In genomic region chr3:70726966-70727365, GRCh38 we compare ENCODE assay signal across 21 cellular contexts.
DNase-seq lines count a peak whose midpoint lies in the region; ATAC-seq and TF ChIP-seq lines count a peak whose summit lies in the region.
"Had no signal": no experiment of that assay in that cellular context is flagged by ENCODE, and none has a peak within 500 bp of the region (broad histone marks: within the 10 kb centered on the region; RNA-seq: fewer than 3 reads in every experiment).

No MANE protein-coding gene starts in this region.

- H3K79me2 ChIP-seq in osteoblast (ENCODE audit: insufficient read depth, low read length), result no peaks in the 10 kb centered on the region

- no peak overlapping the region for H2AFZ ChIP-seq in osteoblast (ENCODE audit: low read length)

- H3K4me3 ChIP-seq in osteoblast (ENCODE audit: insufficient read depth, low read length), result no peak overlapping the region
- H3K4me3 ChIP-seq: ascending aorta, SJCRH30 had no signal

- TF ChIP-seq CTCF in osteoblast (IDR thresholded peaks at IDR 0.05; ENCODE audit: extremely low read depth, low read depth, low read length), result no peak

- peaks cover 23% of the 10 kb centered on the region for H3K4me1 ChIP-seq in osteoblast (ENCODE audit: insufficient read depth, low read length)

- H3K9me3 ChIP-seq in osteoblast (ENCODE audit: low read depth, low read length), result no peaks in the 10 kb centered on the region
- H3K9me3 ChIP-seq: ascending aorta, SJCRH30 had no signal

- H3K27ac ChIP-seq in osteoblast (ENCODE audit: low read depth, low read length), result peak overlapping the region; percentile 58
- H3K27ac ChIP-seq: ascending aorta, SJCRH30 had no signal

- no peak overlapping the region for H3K4me2 ChIP-seq in osteoblast (ENCODE audit: insufficient read depth, low read length)

- peak; percentile 50 for DNase-seq in EL
- peak; percentile 70 for DNase-seq in NCI-H526 treated with DMSO at 0.1 percent for 48 hours (lab: John Stamatoyannopoulos, UW)
- DNase-seq in dermis blood vessel endothelial cell, result peak; percentile 11
- DNase-seq in osteoblast (ENCODE audit: insufficient read length, low spot score, missing footprints), result no peak
- DNase-seq in LoVo (ENCODE audit: low spot score), result no peak
- DNase-seq in cerebellum (ENCODE audit: low spot score), result no peak
- DNase-seq in NOMO-1 (lab: John Stamatoyannopoulos, UW; ENCODE audit: unreplicated experiment in 2 of 2), result no peak
- DNase-seq: activated CD4-positive, alpha-beta T cell treated with anti-CD3 and anti-CD28 coated beads for 36 hours; activated CD8-positive, alpha-beta memory T cell treated with anti-CD3 and anti-CD28 coated beads, Interleukin-2, amount 50 U/mL, for 4 hours; activated gamma-delta T cell; DMS53; erythroblast; head of caudate nucleus; midbrain; NCI-H187 treated with DMSO at 0.1 percent for 48 hours; stimulated activated naive CD4-positive, alpha-beta T cell treated with Interleukin-2 at 50 U/mL for 16 hours; T1000 had no signal

- H4K20me1 ChIP-seq in osteoblast (ENCODE audit: insufficient read depth, low read length), result no peaks in the 10 kb centered on the region

- no peak for ATAC-seq in GM19395 (IDR thresholded peaks at IDR 0.05; ENCODE audit: unreplicated experiment)
- ATAC-seq: activated CD4-positive, alpha-beta T cell treated with anti-CD3 and anti-CD28 coated beads for 36 hours; HCT116 had no signal

- no peaks in the 10 kb centered on the region for H3K36me3 ChIP-seq in osteoblast (ENCODE audit: insufficient read depth, low read length)
- H3K36me3 ChIP-seq: ascending aorta, SJCRH30 had no signal

- H3K27me3 ChIP-seq in osteoblast (ENCODE audit: insufficient read depth, low read length), result no peaks in the 10 kb centered on the region
- H3K27me3 ChIP-seq: ascending aorta, SJCRH30 had no signal

Comparison
In these comparisons a context has a peak if more than half of its experiments do, and no peak if none do; other contexts are left out.
1. DNase-seq: peak in EL (single experiment), NCI-H526 treated with DMSO at 0.1 percent for 48 hours (single experiment) and dermis blood vessel endothelial cell (single experiment); none in osteoblast (single experiment), LoVo (single experiment), cerebellum (single experiment) and NOMO-1 (0 of 2).